7 cellular contexts compared by ENCODE assay signal in genomic region chr1:219088778-219089557, GRCh38.
DNase-seq lines count a peak whose midpoint lies in the region; ATAC-seq and TF ChIP-seq lines count a peak whose summit lies in the region.

No MANE protein-coding gene starts in this region.

- POLR2A ChIA-PET in A673 (lab: Charles Lee; ENCODE audit: low non-redundant PET), result no interaction called here

- intact Hi-C loops in heart right ventricle (cut with DNase I), result no loop called here
- intact Hi-C loops in A673 (cut with micrococcal nuclease; ENCODE audit: unreplicated experiment), result no loop called here

- 84 to 86% methylated on average over 5 of the region's 5 CpGs for WGBS in heart right ventricle, 2 donors

- ATAC-seq in HG03045 (IDR thresholded peaks at IDR 0.05; ENCODE audit: unreplicated experiment), result peak; percentile 89
- ATAC-seq in heart right ventricle, result peak in 7 of 8 donors; percentile 46 to 100 (median 70)

- BruUV-seq in A673 (replicated peaks; lab: Mats Ljungman, UMichigan), result no TSS peak

- H3K4me1 ChIP-seq in heart right ventricle (peaks cover 0 to 40% (median 3%) of the 10 kb centered on the region in 9 donors), A673 (ENCODE audit: insufficient read depth, low read length, poor library complexity, severe bottlenecking) (no peaks in the 10 kb centered on the region)

- TF ChIP-seq CTCF in heart right ventricle (IDR thresholded peaks at IDR 0.05) (no peak), A673 (conservative IDR thresholded peaks at IDR 0.05; ENCODE audit: low read depth, low read length) (no peak)

- H3K27me3 ChIP-seq in heart right ventricle (no peaks in the 10 kb centered on the region), A673 (replicated peaks; ENCODE audit: insufficient read depth, low read depth, low read length, poor library complexity) (no peaks in the 10 kb centered on the region)

- peak; percentile 4 for DNase-seq in GM19238 (ENCODE audit: insufficient read length, low spot score)
- DNase-seq in RPMI8226, result peak; percentile 8
- DNase-seq in heart right ventricle, result peak in 1 of 2 donors; percentile 11
- no peak for DNase-seq in A673 (ENCODE audit: low spot score)
- no peak for DNase-seq in DMS 273 (lab: John Stamatoyannopoulos, UW; ENCODE audit: unreplicated experiment)
- no peak for DNase-seq in epidermal melanocyte (ENCODE audit: insufficient read length, low spot score)

- no peak overlapping the region for H3K4me3 ChIP-seq in heart right ventricle
- H3K4me3 ChIP-seq in A673 (ENCODE audit: low read depth, low read length, poor library complexity, severe bottlenecking), result no peak overlapping the region

- no peak overlapping the region for H3K27ac ChIP-seq in heart right ventricle
- H3K27ac ChIP-seq in A673 (ENCODE audit: low read depth, low read length, poor library complexity, severe bottlenecking), result no peak overlapping the region

- H3K9me3 ChIP-seq in heart right ventricle (peaks cover 0 to 16% (median 7%) of the 10 kb centered on the region in 11 donors), A673 (ENCODE audit: low read depth, low read length, poor library complexity, severe bottlenecking) (no peaks in the 10 kb centered on the region)

- H3K36me3 ChIP-seq in heart right ventricle (no peaks in the 10 kb centered on the region), A673 (ENCODE audit: insufficient read depth, low read length, poor library complexity, severe bottlenecking) (no peaks in the 10 kb centered on the region)

- CTCF ChIA-PET in A673 (lab: Charles Lee), result no interaction called here

Comparison
In these comparisons a context has a peak if more than half of its experiments do, and no peak if none do; other contexts are left out.
1. DNase-seq: peak in GM19238 (single experiment) and RPMI8226 (single experiment); none in A673 (single experiment), DMS 273 (single experiment) and epidermal melanocyte (single experiment).